In genomic region chr9:137242329-137243204, GRCh38 we compare ENCODE assay signal across 8 cellular contexts. TPM values are rescaled to one million over a fixed set of nuclear protein-coding genes. Genes with fewer than 3 reads are reported as not detected.
DNase-seq lines count a peak whose midpoint lies in the region; ATAC-seq and TF ChIP-seq lines count a peak whose summit lies in the region.

No MANE protein-coding gene starts in this region.

- ATAC-seq in GM23338 (no peak), gastroesophageal sphincter (no peak), GM21447 (IDR thresholded peaks at IDR 0.05; ENCODE audit: unreplicated experiment) (no peak)

- H3K9ac ChIP-seq in skeletal muscle tissue (ENCODE audit: low read depth in 1 of 3, low read length in 3 of 3), result peak overlapping the region; percentile 88 to 91 (median 90)

- H3K4me2 ChIP-seq in GM23338, result peak overlapping the region; percentile 90

- no peaks in the 10 kb centered on the region for H3K36me3 ChIP-seq in GM23338 (ENCODE audit: insufficient read depth)
- peaks cover 0 to 22% of the 10 kb centered on the region in 2 donors for H3K36me3 ChIP-seq in gastroesophageal sphincter
- H3K36me3 ChIP-seq in skeletal muscle tissue (ENCODE audit: control insufficient read depth in 3 of 3, insufficient read depth in 3 of 3, low read length in 3 of 3), result peaks cover 18 to 24% (median 20%) of the 10 kb centered on the region in 3 donors

- peaks cover 29% of the 10 kb centered on the region for H3K79me2 ChIP-seq in GM23338 (replicated peaks; ENCODE audit: insufficient read depth)

- TF ChIP-seq CTCF in GM23338 (conservative IDR thresholded peaks at IDR 0.05; ENCODE audit: low read depth in 2 of 2) (no peak), WI38 (IDR thresholded peaks at IDR 0.05; ENCODE audit: low read depth, low read length) (no peak), gastroesophageal sphincter (IDR thresholded peaks at IDR 0.05) (no peak)

- DNase-seq in GM23338 (ENCODE audit: low spot score) (no peak), NCI-H2227 (lab: John Stamatoyannopoulos, UW; ENCODE audit: unreplicated experiment) (no peak), medulla oblongata (ENCODE audit: extremely low spot score) (no peak), occipital lobe (lab: John Stamatoyannopoulos, UW) (no peak)

- H3K36me3 Mint-ChIP-seq in GM23338 (ENCODE audit: low read depth), result peaks cover 31% of the 10 kb centered on the region

- H3K27me3 Mint-ChIP-seq in GM23338 (ENCODE audit: insufficient read depth, low read depth, poor library complexity), result peaks cover 29% of the 10 kb centered on the region

- WGBS in gastroesophageal sphincter (ENCODE audit: low coverage in 1 of 2), 2 donors, result 43% methylated on average over 5 of the region's 35 CpGs; no CpG with 5 or more reads in 1 of the 2 donors

- peaks cover 19% of the 10 kb centered on the region; the same call in 1 of the 2 replicates for H3K4me1 ChIP-seq in GM23338 (ENCODE audit: insufficient read depth)
- H3K4me1 ChIP-seq in gastroesophageal sphincter, result peaks cover 0 to 65% (median 33%) of the 10 kb centered on the region in 3 donors
- H3K4me1 ChIP-seq in skeletal muscle tissue (ENCODE audit: control insufficient read depth in 3 of 3, insufficient read depth in 3 of 3, low read length in 3 of 3), result peaks cover 47 to 74% (median 64%) of the 10 kb centered on the region in 3 donors

- no peak for TF ChIP-seq POLR2A in gastroesophageal sphincter (IDR thresholded peaks at IDR 0.05)

- H3K27ac Mint-ChIP-seq in GM23338, result 0 out of 2 replicates have a peak overlapping the region, but pooled peaks have one; percentile 44

- H4K20me1 ChIP-seq in GM23338 (replicated peaks; ENCODE audit: insufficient read depth), result peaks cover 16% of the 10 kb centered on the region

- H3F3A ChIP-seq in GM23338 (replicated peaks; ENCODE audit: low read depth), result 0 out of 2 replicates have a peak, but pooled peaks cover 29% of the 10 kb centered on the region

- peak overlapping the region; percentile 86 for H3K4me3 Mint-ChIP-seq in GM23338

- H2AFZ ChIP-seq in GM23338, result no peak overlapping the region

- no peak overlapping the region; the same call in 1 of the 2 replicates for H3K27ac ChIP-seq in GM23338 (ENCODE audit: low read depth)
- peak overlapping the region in 3 of 4 donors; percentile 95 to 99 (median 99) for H3K27ac ChIP-seq in gastroesophageal sphincter
- peak overlapping the region; percentile 84 for H3K27ac ChIP-seq in skeletal muscle tissue (ENCODE audit: low read depth, low read length)

- H3K4me3 ChIP-seq in GM23338, result peak overlapping the region; percentile 89
- peak overlapping the region; percentile 90 for H3K4me3 ChIP-seq in WI38 (ENCODE audit: low read depth, low read length)
- H3K4me3 ChIP-seq in gastroesophageal sphincter, result peak overlapping the region; percentile 56 to 82
- H3K4me3 ChIP-seq in skeletal muscle tissue (ENCODE audit: low read length in 3 of 3), result peak overlapping the region; percentile 51 to 83 (median 83)

- peaks cover 35% of the 10 kb centered on the region for H3K4me1 Mint-ChIP-seq in GM23338

- H3K27me3 ChIP-seq in GM23338 (ENCODE audit: insufficient read depth) (no peaks in the 10 kb centered on the region), gastroesophageal sphincter (no peaks in the 10 kb centered on the region), skeletal muscle tissue (ENCODE audit: control insufficient read depth in 3 of 3, insufficient read depth in 3 of 3, low read length in 3 of 3) (no peaks in the 10 kb centered on the region)

- H3K9me3 ChIP-seq in gastroesophageal sphincter, result no peaks in the 10 kb centered on the region
- no peaks in the 10 kb centered on the region for H3K9me3 ChIP-seq in skeletal muscle tissue (ENCODE audit: control insufficient read depth in 3 of 3, low read length in 3 of 3)

- no peaks in the 10 kb centered on the region for H3K9me3 Mint-ChIP-seq in GM23338

- no peak for TF ChIP-seq EP300 in gastroesophageal sphincter (IDR thresholded peaks at IDR 0.05)

- H3K9me2 ChIP-seq in GM23338 (ENCODE audit: insufficient read depth), result no peaks in the 10 kb centered on the region

TF ChIP-seq in GM23338, 12 proteins besides CTCF, POLR2A, EP300 and RAD21 (continues in another document):
- TF ChIP-seq REST (IDR thresholded peaks at IDR 0.05; ENCODE audit: unreplicated experiment), result no peak

RNA-seq across cellular contexts. Expression of gene TUBB4B, which starts 1.5 kb away (rescaled TPM):
- 334 and 374 TPM in 2 replicates for total RNA-seq in GM23338 (2014; rRNA removed; shearing (Covaris generic))
- 389 and 408 TPM in 2 replicates for polyA plus RNA-seq in GM23338 (2016; fragmentation: Nextera tagmentation; extraction: Ambion mirVana)
- total RNA-seq in gastroesophageal sphincter, result 100 to 1,000 TPM; 220 to 488 (median 265) TPM
- total RNA-seq in skeletal muscle tissue, result 97.1 TPM
- total RNA-seq in occipital lobe, result 68.9 TPM

RNA-seq across cellular contexts. Expression of gene STPG3, which starts 8.5 kb away (rescaled TPM):
- not detected in 2 replicates for total RNA-seq in GM23338 (2014; rRNA removed; shearing (Covaris generic))
- polyA plus RNA-seq in GM23338 (2016; fragmentation: Nextera tagmentation; extraction: Ambion mirVana), result not detected in 2 replicates
- not detected for total RNA-seq in gastroesophageal sphincter
- total RNA-seq in skeletal muscle tissue, result not detected
- total RNA-seq in occipital lobe, result not detected

RNA-seq across cellular contexts. Expression of gene SLC34A3, which starts 11.9 kb away (rescaled TPM):
- not detected in 2 replicates for total RNA-seq in GM23338 (2014; rRNA removed; shearing (Covaris generic))
- polyA plus RNA-seq in GM23338 (2016; fragmentation: Nextera tagmentation; extraction: Ambion mirVana), result not detected in 2 replicates
- not detected for total RNA-seq in gastroesophageal sphincter
- not detected for total RNA-seq in skeletal muscle tissue
- total RNA-seq in occipital lobe, result 0.16 TPM

RNA-seq across cellular contexts. Expression of gene NELFB, which starts 12.6 kb away (rescaled TPM):
- 79.5 and 97.3 TPM in 2 replicates for total RNA-seq in GM23338 (2014; rRNA removed; shearing (Covaris generic))
- 30.0 and 31.2 TPM in 2 replicates for polyA plus RNA-seq in GM23338 (2016; fragmentation: Nextera tagmentation; extraction: Ambion mirVana)
- 10 to 100 TPM; 36.9 to 58.8 (median 45.2) TPM for total RNA-seq in gastroesophageal sphincter
- 33.9 TPM for total RNA-seq in skeletal muscle tissue
- total RNA-seq in occipital lobe, result 44.8 TPM

RNA-seq across cellular contexts. Expression of gene RNF224, which starts 15.3 kb away (rescaled TPM):
- total RNA-seq in GM23338 (2014; rRNA removed; shearing (Covaris generic)), result 0.63 TPM in 1 of 2 replicates, not detected in the other
- not detected in 2 replicates for polyA plus RNA-seq in GM23338 (2016; fragmentation: Nextera tagmentation; extraction: Ambion mirVana)
- total RNA-seq in gastroesophageal sphincter, result under 1 TPM in 1 of 4 donors, not detected in 3; 0.57 TPM
- total RNA-seq in skeletal muscle tissue, result not detected
- total RNA-seq in occipital lobe, result not detected
